17 cellular contexts compared by ENCODE assay signal in the genomic region with DNA sequence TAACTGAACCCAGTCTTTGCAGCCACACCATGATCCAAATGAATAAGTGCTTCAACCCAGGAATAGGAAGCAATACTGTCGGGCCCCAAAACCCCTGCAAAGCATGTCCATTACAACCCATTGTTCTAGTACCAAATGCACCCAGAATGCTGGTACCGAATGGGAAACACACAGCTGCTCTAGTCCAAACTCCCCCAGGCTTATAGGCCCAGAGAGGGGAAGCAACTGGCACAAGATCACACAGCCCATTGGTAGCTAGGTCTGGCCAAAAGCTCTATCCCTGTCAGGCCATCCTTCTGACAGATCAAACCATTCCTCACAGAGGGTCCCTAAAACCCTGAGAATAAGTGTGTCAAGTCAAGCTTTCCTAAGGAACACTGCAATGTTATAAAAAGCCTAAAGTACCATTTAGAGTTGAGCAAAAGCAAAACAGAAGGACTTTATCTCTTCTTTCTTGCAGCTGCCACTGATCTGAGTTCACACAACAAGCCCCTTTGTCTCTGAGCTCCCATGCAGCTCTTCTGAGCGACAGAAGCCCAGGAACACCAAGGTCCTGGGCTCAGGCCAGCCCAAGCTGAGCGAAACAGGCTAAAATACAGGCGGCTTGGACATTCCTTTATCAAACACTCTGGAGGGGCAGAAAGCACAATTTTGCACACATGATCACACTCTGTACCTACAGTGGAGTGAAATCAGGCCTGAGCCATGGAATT.
DNase-seq lines count a peak whose midpoint lies in the region; ATAC-seq, FAIRE-seq and TF ChIP-seq lines count a peak whose summit lies in the region.
"Had no signal": no experiment of that assay in that cellular context is flagged by ENCODE, and none has a peak within 500 bp of the region (broad histone marks: within the 10 kb centered on the region; RNA-seq: fewer than 3 reads in every experiment).

No MANE protein-coding gene starts in this region.

- peaks cover 25% of the 10 kb centered on the region; the same call in 1 of the 2 replicates for H4K20me1 ChIP-seq in K562 (replicated peaks; ENCODE audit: control insufficient read depth, insufficient read depth, low read length)

- H3K4me3 ChIP-seq in K562 (no peak overlapping the region), coronary artery (no peak overlapping the region)
- H3K4me3 ChIP-seq in CD8-positive, alpha-beta memory T cell (ENCODE audit: low read length), result no peak overlapping the region
- H3K4me3 ChIP-seq: upper lobe of right lung had no signal

- peak; percentile 33 for FAIRE-seq in GM18507 (lab: Jason Lieb, UNC)
- no peak for FAIRE-seq in K562 (lab: Jason Lieb, UNC)
- FAIRE-seq: bronchial epithelial cell had no signal

- CTCF ChIA-PET in K562 (lab: Yijun Ruan, JAX; ENCODE audit: low intra/inter-chr PET ratio), result no interaction called here
- CTCF ChIA-PET in activated naive CD4-positive, alpha-beta T cell treated with anti-CD3 and anti-CD28 coated beads, Interleukin-2, amount 10 ng/mL, durations not matched to agents 7 days and 5 days (lab: Charles Lee), result interaction anchor here (0.6 kb wide), 1 partner anchor 11 kb away, joined by 3 read pairs; no protein-coding TSS in a partner anchor
- CTCF ChIA-PET in CD8-positive, alpha-beta memory T cell (lab: Charles Lee), result interaction anchor here (1.3 kb wide), 1 partner anchor 12 kb away, joined by 3 read pairs; no protein-coding TSS in a partner anchor

- no peaks in the 10 kb centered on the region for H3K27me3 Mint-ChIP-seq in mesothelial cell of epicardium (ENCODE audit: low read depth)
- H3K27me3 Mint-ChIP-seq in activated naive CD4-positive, alpha-beta T cell treated with anti-CD3 and anti-CD28 coated beads, Interleukin-2, amount 10 ng/mL, durations not matched to agents 7 days and 5 days, result no peaks in the 10 kb centered on the region
- peaks cover 0 to 2% of the 10 kb centered on the region in 2 donors for H3K27me3 Mint-ChIP-seq in CD8-positive, alpha-beta memory T cell

- 75% methylated on average over 5 of the region's 5 CpGs for WGBS in K562 (ENCODE audit: insufficient coverage, low coverage, missing lambda C conversion rate)

- TF ChIP-seq POLR2A in K562 (conservative IDR thresholded peaks at IDR 0.05), result no peak

- no peaks in the 10 kb centered on the region for H3K36me3 Mint-ChIP-seq in mesothelial cell of epicardium
- peaks cover 3% of the 10 kb centered on the region for H3K36me3 Mint-ChIP-seq in activated naive CD4-positive, alpha-beta T cell treated with anti-CD3 and anti-CD28 coated beads, Interleukin-2, amount 10 ng/mL, durations not matched to agents 7 days and 5 days
- H3K36me3 Mint-ChIP-seq in CD8-positive, alpha-beta memory T cell, result peaks cover 0 to 5% (median 1%) of the 10 kb centered on the region in 3 donors
- H3K36me3 Mint-ChIP-seq: immature natural killer cell had no signal

- no peak overlapping the region for H3K27ac ChIP-seq in K562 (ENCODE audit: extremely low read depth, low read depth, low read length)
- H3K27ac ChIP-seq in coronary artery, result no peak overlapping the region
- H3K27ac ChIP-seq in CD8-positive, alpha-beta memory T cell (ENCODE audit: low read depth, low read length), result no peak overlapping the region
- H3K27ac ChIP-seq: upper lobe of right lung had no signal

- H3K4me3 Mint-ChIP-seq in mesothelial cell of epicardium, result no peak overlapping the region
- no peak overlapping the region for H3K4me3 Mint-ChIP-seq in activated naive CD4-positive, alpha-beta T cell treated with anti-CD3 and anti-CD28 coated beads, Interleukin-2, amount 10 ng/mL, durations not matched to agents 7 days and 5 days
- H3K4me3 Mint-ChIP-seq in CD8-positive, alpha-beta memory T cell, result no peak overlapping the region
- H3K4me3 Mint-ChIP-seq: immature natural killer cell had no signal

- H3K36me3 ChIP-seq in K562 (ENCODE audit: control insufficient read depth, insufficient read depth, low read length), result no peaks in the 10 kb centered on the region; the same call in 2 of the 3 replicates
- no peaks in the 10 kb centered on the region for H3K36me3 ChIP-seq in CD8-positive, alpha-beta memory T cell (ENCODE audit: insufficient read depth, low read length)
- H3K36me3 ChIP-seq: upper lobe of right lung had no signal

- in situ Hi-C loops in K562 (cut with MboI), result no loop called here

- no peak for TF ChIP-seq RAD21 in K562 (CRISPR knock-in tag; conservative IDR thresholded peaks at IDR 0.05 in 1 of 2, IDR thresholded peaks at IDR 0.05 in 1 of 2)

- peaks cover 8% of the 10 kb centered on the region for H3K4me1 Mint-ChIP-seq in mesothelial cell of epicardium
- peaks cover 28% of the 10 kb centered on the region for H3K4me1 Mint-ChIP-seq in activated naive CD4-positive, alpha-beta T cell treated with anti-CD3 and anti-CD28 coated beads, Interleukin-2, amount 10 ng/mL, durations not matched to agents 7 days and 5 days
- peaks cover 63 to 95% (median 92%) of the 10 kb centered on the region in 3 donors for H3K4me1 Mint-ChIP-seq in CD8-positive, alpha-beta memory T cell

- TF ChIP-seq EP300 in K562 (IDR thresholded peaks at IDR 0.05; ENCODE audit: low read length), result no peak

- no peak overlapping the region for H3K27ac Mint-ChIP-seq in mesothelial cell of epicardium
- no peak overlapping the region for H3K27ac Mint-ChIP-seq in activated naive CD4-positive, alpha-beta T cell treated with anti-CD3 and anti-CD28 coated beads, Interleukin-2, amount 10 ng/mL, durations not matched to agents 7 days and 5 days
- peak overlapping the region in 1 of 8 donors; percentile 37 for H3K27ac Mint-ChIP-seq in CD8-positive, alpha-beta memory T cell
- H3K27ac Mint-ChIP-seq: immature natural killer cell had no signal

- no peaks in the 10 kb centered on the region for H3K9me1 ChIP-seq in K562 (ENCODE audit: control insufficient read depth, insufficient read depth, low read length)

- TF ChIP-seq CTCF in K562 (IDR thresholded peaks at IDR 0.05 in 2 of 3, conservative IDR thresholded peaks at IDR 0.05 in 1 of 3; ENCODE audit: insufficient read depth in 2 of 3, low read depth in 1 of 3, low read length in 3 of 3) (no peak), coronary artery (IDR thresholded peaks at IDR 0.05) (no peak), mesothelial cell of epicardium (IDR thresholded peaks at IDR 0.05; ENCODE audit: unreplicated experiment) (no peak)

- no peak overlapping the region for H2AFZ ChIP-seq in K562 (ENCODE audit: low read depth, low read length)

- ATAC-seq in K562, result no peak

- H3K9me3 ChIP-seq in K562 (replicated peaks; ENCODE audit: control insufficient read depth, insufficient read depth, low read depth, low read length), result no peaks in the 10 kb centered on the region
- H3K9me3 ChIP-seq in CD8-positive, alpha-beta memory T cell (ENCODE audit: low read length), result no peaks in the 10 kb centered on the region
- H3K9me3 ChIP-seq: upper lobe of right lung had no signal

- H3K27me3 ChIP-seq in K562 (ENCODE audit: control insufficient read depth in 2 of 2, insufficient read depth in 2 of 2, low read length in 2 of 2), result no peaks in the 10 kb centered on the region
- H3K27me3 ChIP-seq in CD8-positive, alpha-beta memory T cell (ENCODE audit: insufficient read depth, low read length, poor library complexity, severe bottlenecking), result no peaks in the 10 kb centered on the region
- H3K27me3 ChIP-seq: upper lobe of right lung had no signal

- no peak overlapping the region for H3K9ac ChIP-seq in K562 (ENCODE audit: insufficient read depth in 1 of 2, low read depth in 2 of 2, low read length in 2 of 2)

- H3K4me1 ChIP-seq in K562 (replicated peaks in 1 of 2; ENCODE audit: control insufficient read depth in 2 of 2, insufficient read depth in 2 of 2, low read length in 2 of 2), result peaks cover 9 to 33% of the 10 kb centered on the region in 2 experiments
- peaks cover 36% of the 10 kb centered on the region for H3K4me1 ChIP-seq in CD8-positive, alpha-beta memory T cell (ENCODE audit: insufficient read depth, low read length)
- H3K4me1 ChIP-seq: upper lobe of right lung had no signal

- no peaks in the 10 kb centered on the region for H3K9me3 Mint-ChIP-seq in mesothelial cell of epicardium
- no peaks in the 10 kb centered on the region for H3K9me3 Mint-ChIP-seq in activated naive CD4-positive, alpha-beta T cell treated with anti-CD3 and anti-CD28 coated beads, Interleukin-2, amount 10 ng/mL, durations not matched to agents 7 days and 5 days
- H3K9me3 Mint-ChIP-seq in CD8-positive, alpha-beta memory T cell, result no peaks in the 10 kb centered on the region
- H3K9me3 Mint-ChIP-seq: immature natural killer cell had no signal

- intact Hi-C loops in K562 (cut with micrococcal nuclease), result no loop called here

- H3K79me2 ChIP-seq in K562 (ENCODE audit: control insufficient read depth, insufficient read depth, low read length), result peaks cover 40% of the 10 kb centered on the region

- H3K4me2 ChIP-seq in K562 (ENCODE audit: insufficient read depth, low read length), result no peak overlapping the region

- BruUV-seq in K562 (replicated peaks; lab: Mats Ljungman, UMichigan), result no TSS peak

- POLR2A ChIA-PET in K562 (lab: Yijun Ruan, JAX), result interaction anchor here (0.8 to 1.7 kb wide), 3 partner anchors 11 to 43 kb away, joined by 3 to 4 read pairs (median 3); no protein-coding TSS in a partner anchor
- POLR2A ChIA-PET in CD8-positive, alpha-beta memory T cell (lab: Charles Lee), result no interaction called here

- no peak for DNase-seq in GM18507 (ENCODE audit: extremely low spot score, insufficient read length, low read depth)
- no peak for DNase-seq in K562 (ENCODE audit: extremely low read depth in 1 of 4, low spot score in 3 of 4)
- DNase-seq in hippocampal formation (lab: John Stamatoyannopoulos, UW), result peak; percentile 76 to 98
- peak; percentile 99 for DNase-seq in pons (ENCODE audit: low spot score)
- no peak for DNase-seq in coronary artery (ENCODE audit: low spot score)
- no peak for DNase-seq in mesothelial cell of epicardium (ENCODE audit: low spot score in 2 of 2, unreplicated experiment in 2 of 2)
- no peak for DNase-seq in activated naive CD4-positive, alpha-beta T cell treated with anti-CD3 and anti-CD28 coated beads, Interleukin-2, amount 10 ng/mL, durations not matched to agents 7 days and 5 days
- DNase-seq in CD8-positive, alpha-beta memory T cell, result no peak
- DNase-seq: activated naive CD4-positive, alpha-beta T cell treated with Interleukin-2 at 50 U/mL for 16 hours; HCEC 1CT; immature natural killer cell; NCI-H774; RPMI8226; stimulated activated CD4-positive, alpha-beta T cell treated with anti-CD3 and anti-CD28 coated beads, Interleukin-1b, Interleukin-23, amount 100 ng/mL, for 48 hours; T-helper 1 cell; upper lobe of right lung had no signal

TF ChIP-seq in K562, 482 proteins besides CTCF, POLR2A, EP300 and RAD21 (continues in another document):
- peak; percentile 47 for TF ChIP-seq BCOR (IDR thresholded peaks at IDR 0.05)
- TF ChIP-seq ZFP36 (IDR thresholded peaks at IDR 0.05; ENCODE audit: low read depth, low read length, partially characterized antibody), result peak; percentile 55
- no peak for TF ChIP-seq PTTG1 (tag; IDR thresholded peaks at IDR 0.05; ENCODE audit: low read depth)

Comparison
In these comparisons a context has a peak if more than half of its experiments do, and no peak if none do; other contexts are left out.
1. DNase-seq: peak in hippocampal formation (2 of 2) and pons (single experiment); none in GM18507 (single experiment), K562 (0 of 4), coronary artery (single experiment), mesothelial cell of epicardium (0 of 2), activated naive CD4-positive, alpha-beta T cell treated with anti-CD3 and anti-CD28 coated beads, Interleukin-2, amount 10 ng/mL, durations not matched to agents 7 days and 5 days (single experiment) and CD8-positive, alpha-beta memory T cell (0 of 5).